ENCODE assay signal across 8 cellular contexts in the genomic region with DNA sequence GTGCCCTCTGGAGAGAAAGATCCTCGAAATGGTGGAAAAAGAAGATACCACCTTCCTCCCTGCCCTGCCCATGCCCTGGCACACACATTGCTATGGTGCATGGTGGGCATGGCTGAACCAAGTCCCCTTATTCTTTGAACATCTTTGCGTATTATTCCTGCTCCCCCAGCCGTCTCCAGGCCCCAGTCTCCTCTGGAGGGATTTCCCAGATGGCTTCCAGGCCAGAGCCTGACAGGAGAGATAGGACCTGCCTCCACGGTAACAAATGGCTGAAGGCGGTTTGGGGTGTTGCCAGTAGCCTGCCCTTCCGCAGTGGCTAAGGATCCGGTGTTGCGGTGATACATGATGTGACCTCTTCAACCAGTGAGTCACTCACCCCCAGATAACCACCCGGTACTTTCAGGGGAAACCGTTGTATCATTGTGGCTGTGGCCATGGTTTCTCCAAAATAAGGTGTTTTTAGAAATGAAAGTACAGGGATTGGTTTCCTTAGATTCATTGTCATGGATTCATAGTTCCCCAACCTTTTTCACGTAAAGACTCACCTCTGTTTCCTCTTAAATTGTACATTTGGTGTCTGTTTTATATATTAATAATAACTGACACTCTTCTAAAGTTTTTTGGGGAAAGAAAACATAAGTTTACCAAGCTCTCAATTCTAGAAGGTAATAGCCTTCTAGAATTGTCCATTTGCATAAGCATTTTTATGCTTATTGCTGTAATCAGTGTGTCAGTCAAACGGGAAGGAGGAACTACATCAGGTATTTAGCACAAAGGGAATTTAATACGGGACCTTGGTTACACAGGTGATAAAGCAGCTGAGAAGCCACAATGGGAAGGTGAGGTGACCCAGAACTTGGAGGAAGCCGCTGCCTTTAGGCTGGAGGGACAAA.
A peak's percentile ranks its signal among the peaks of the same experiment; 100 is the strongest.
DNase-seq lines count a peak whose midpoint lies in the region; ATAC-seq lines count a peak whose summit lies in the region.

No MANE protein-coding gene starts in this region.

- H3K4me1 ChIP-seq in HAP-1: peaks cover 21% of the 10 kb centered on the region

- H3K36me3 ChIP-seq in HAP-1 (replicated peaks): peaks cover 6% of the 10 kb centered on the region

- H3K27me3 ChIP-seq in HAP-1 (ENCODE audit: low read depth): no peaks in the 10 kb centered on the region

- peak; percentile 61 for ATAC-seq in HG03103 (IDR thresholded peaks at IDR 0.05; ENCODE audit: low read depth, unreplicated experiment)

- no peaks in the 10 kb centered on the region for H3K9me3 ChIP-seq in HAP-1

- DNase-seq in DMS 273 (lab: John Stamatoyannopoulos, UW; ENCODE audit: unreplicated experiment) (peak; percentile 13), DMS 273 treated with DMSO at 0.1 percent for 48 hours (lab: John Stamatoyannopoulos, UW) (no peak), RPMI8226 (peak; percentile 82), inferior parietal cortex (ENCODE audit: extremely low spot score) (peak; percentile 55), HAP-1 (ENCODE audit: low spot score in 2 of 2) (no peak)
- DNase-seq in activated effector memory CD4-positive, alpha-beta T cell treated with anti-CD3 and anti-CD28 coated beads, Interleukin-2, amount 50 U/mL, for 16 hours: peak; percentile 89
- DNase-seq in stimulated activated CD8-positive, alpha-beta memory T cell treated with anti-CD3 and anti-CD28 coated beads, Interleukin-15, amount 100 ng/mL, for 48 hours (ENCODE audit: low read depth in 2 of 2): peak; percentile 71 to 74

- no peak overlapping the region for H3K4me3 ChIP-seq in HAP-1

- in situ Hi-C loops in HAP-1 (cut with MboI; ENCODE audit: low sequenced_read_pairs): no loop called here

Comparison
In these comparisons a context has a peak if more than half of its experiments do, and no peak if none do; other contexts are left out.
1. DNase-seq: peak in DMS 273 (single experiment), RPMI8226 (single experiment), activated effector memory CD4-positive, alpha-beta T cell treated with anti-CD3 and anti-CD28 coated beads, Interleukin-2, amount 50 U/mL, for 16 hours (single experiment), inferior parietal cortex (single experiment) and stimulated activated CD8-positive, alpha-beta memory T cell treated with anti-CD3 and anti-CD28 coated beads, Interleukin-15, amount 100 ng/mL, for 48 hours (2 of 2); none in DMS 273 treated with DMSO at 0.1 percent for 48 hours (single experiment) and HAP-1 (0 of 2).